ENCODE assay signal across 9 cellular contexts in the genomic region with DNA sequence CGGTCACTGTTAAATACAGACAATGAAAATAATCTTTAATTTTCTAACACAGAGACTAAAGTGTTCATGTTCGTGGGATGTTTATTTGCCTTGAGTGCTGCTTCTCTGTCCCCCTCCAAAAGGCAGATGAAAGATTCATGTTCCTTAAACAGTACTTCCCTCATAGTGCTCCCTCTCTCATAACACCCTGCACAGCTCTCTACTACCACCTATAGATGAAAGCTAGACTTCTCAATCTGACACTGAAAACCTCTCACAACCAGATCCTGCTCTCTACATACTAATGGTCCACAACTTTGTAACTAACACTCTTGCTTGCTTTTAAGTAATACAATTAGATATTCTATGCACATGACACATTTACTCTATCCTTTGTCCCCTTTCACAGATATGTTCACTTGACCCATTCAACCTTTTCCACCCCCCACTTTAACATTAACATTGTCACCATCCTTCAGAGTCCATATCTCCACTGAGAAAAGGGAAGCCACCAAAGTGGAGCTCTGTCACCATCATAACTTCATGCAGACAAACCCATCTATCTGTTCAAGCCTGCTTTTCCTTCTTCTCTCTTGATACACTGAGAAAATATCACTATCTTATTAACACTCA.
DNase-seq lines count a peak whose midpoint lies in the region; ATAC-seq, FAIRE-seq and TF ChIP-seq lines count a peak whose summit lies in the region.
"Had no signal": no experiment of that assay in that cellular context is flagged by ENCODE, and none has a peak within 500 bp of the region (broad histone marks: within the 10 kb centered on the region; RNA-seq: fewer than 3 reads in every experiment).

No MANE protein-coding gene starts in this region.

- POLR2A ChIA-PET in activated CD4-positive, alpha-beta T cell treated with anti-CD3 and anti-CD28 coated beads, Interleukin-2, amount 10 ng/mL, durations not matched to agents 7 days and 5 days (lab: Charles Lee) = no interaction called here
- POLR2A ChIA-PET in endothelial cell of umbilical vein (lab: Charles Lee) = no interaction called here

- no peaks in the 10 kb centered on the region for H3K36me3 Mint-ChIP-seq in activated CD4-positive, alpha-beta T cell treated with anti-CD3 and anti-CD28 coated beads, Interleukin-2, amount 10 ng/mL, durations not matched to agents 7 days and 5 days (ENCODE audit: low read depth)
- H3K36me3 Mint-ChIP-seq: activated naive CD8-positive, alpha-beta T cell had no signal

- H3K4me3 ChIP-seq in endothelial cell of umbilical vein (replicated peaks in 1 of 3; ENCODE audit: insufficient read depth in 1 of 3, low read depth in 1 of 3, low read length in 3 of 3) (no peak overlapping the region), neutrophil (ENCODE audit: low read depth in 1 of 2, low read length in 1 of 2) (no peak overlapping the region)

- no peak overlapping the region for H3K27ac ChIP-seq in endothelial cell of umbilical vein (ENCODE audit: insufficient read depth, low read depth, low read length)
- peak overlapping the region; percentile 76 for H3K27ac ChIP-seq in neutrophil

- dilution Hi-C loops in endothelial cell of umbilical vein (cut with MboI; ENCODE audit: extremely low pct_ligation_motif_present, low sequenced_read_pairs) = no loop called here

- no peak for TF ChIP-seq POLR2A in endothelial cell of umbilical vein (IDR thresholded peaks at IDR 0.05; ENCODE audit: low read depth, low read length)

- no TSS peak for BruUV-seq in endothelial cell of umbilical vein (replicated peaks; lab: Mats Ljungman, UMichigan)

- no peaks in the 10 kb centered on the region for H3K4me1 ChIP-seq in endothelial cell of umbilical vein (ENCODE audit: control insufficient read depth, extremely low read depth, insufficient read depth, low read length)
- H3K4me1 ChIP-seq in neutrophil (ENCODE audit: control insufficient read depth in 1 of 2, insufficient read depth in 1 of 2, low read depth in 1 of 2, low read length in 1 of 2) = peaks cover 22 to 53% of the 10 kb centered on the region in 2 experiments

- no peak for FAIRE-seq in endothelial cell of umbilical vein (lab: Jason Lieb, UNC)

- intact Hi-C loops in endothelial cell of umbilical vein (cut with micrococcal nuclease) = no loop called here

- H3K79me2 ChIP-seq in endothelial cell of umbilical vein (ENCODE audit: control insufficient read depth, insufficient read depth, low read length) = no peaks in the 10 kb centered on the region

- ATAC-seq in HG02798 (IDR thresholded peaks at IDR 0.05; ENCODE audit: poor library complexity, unreplicated experiment) = peak; percentile 70

- H3K4me2 ChIP-seq in endothelial cell of umbilical vein (ENCODE audit: insufficient read depth, low read length) = no peak overlapping the region

- TF ChIP-seq CTCF in endothelial cell of umbilical vein (IDR thresholded peaks at IDR 0.05; ENCODE audit: extremely low read depth in 1 of 2, insufficient read depth in 1 of 2, low read depth in 1 of 2, low read length in 2 of 2) = no peak
- peak; percentile 77 for TF ChIP-seq CTCF in neutrophil (IDR thresholded peaks at IDR 0.05)

- H3K27ac Mint-ChIP-seq in activated CD4-positive, alpha-beta T cell treated with anti-CD3 and anti-CD28 coated beads, Interleukin-2, amount 10 ng/mL, durations not matched to agents 7 days and 5 days = no peak overlapping the region
- H3K27ac Mint-ChIP-seq: activated naive CD8-positive, alpha-beta T cell had no signal

- no peak overlapping the region for H3K4me3 Mint-ChIP-seq in activated CD4-positive, alpha-beta T cell treated with anti-CD3 and anti-CD28 coated beads, Interleukin-2, amount 10 ng/mL, durations not matched to agents 7 days and 5 days
- H3K4me3 Mint-ChIP-seq: activated naive CD8-positive, alpha-beta T cell had no signal

- H4K20me1 ChIP-seq in endothelial cell of umbilical vein (replicated peaks; ENCODE audit: control insufficient read depth, extremely low read depth, insufficient read depth, low read length) = no peaks in the 10 kb centered on the region

- no peaks in the 10 kb centered on the region for H3K9me3 Mint-ChIP-seq in activated CD4-positive, alpha-beta T cell treated with anti-CD3 and anti-CD28 coated beads, Interleukin-2, amount 10 ng/mL, durations not matched to agents 7 days and 5 days

- H3K9me3 ChIP-seq in endothelial cell of umbilical vein (replicated peaks; ENCODE audit: control insufficient read depth, insufficient read depth, low read length) (no peaks in the 10 kb centered on the region), neutrophil (no peaks in the 10 kb centered on the region)

- CTCF ChIA-PET in activated CD4-positive, alpha-beta T cell treated with anti-CD3 and anti-CD28 coated beads, Interleukin-2, amount 10 ng/mL, durations not matched to agents 7 days and 5 days (lab: Charles Lee) = no interaction called here
- CTCF ChIA-PET in endothelial cell of umbilical vein (lab: Charles Lee) = no interaction called here

- H3K36me3 ChIP-seq in endothelial cell of umbilical vein (ENCODE audit: control insufficient read depth in 2 of 2, extremely low read depth in 1 of 2, insufficient read depth in 2 of 2, low read length in 2 of 2) (no peaks in the 10 kb centered on the region), neutrophil (no peaks in the 10 kb centered on the region)

- no peak overlapping the region for H3K9ac ChIP-seq in endothelial cell of umbilical vein (replicated peaks; ENCODE audit: extremely low read depth, insufficient read depth, low read length)

- no peak overlapping the region for H2AFZ ChIP-seq in endothelial cell of umbilical vein (ENCODE audit: low read depth, low read length)

- H3K4me1 Mint-ChIP-seq in activated CD4-positive, alpha-beta T cell treated with anti-CD3 and anti-CD28 coated beads, Interleukin-2, amount 10 ng/mL, durations not matched to agents 7 days and 5 days = no peaks in the 10 kb centered on the region

- H3K27me3 ChIP-seq in endothelial cell of umbilical vein (ENCODE audit: control insufficient read depth in 2 of 2, insufficient read depth in 2 of 2, low read length in 2 of 2) (no peaks in the 10 kb centered on the region), neutrophil (no peaks in the 10 kb centered on the region)

- peak; percentile 18 for DNase-seq in activated CD4-positive, alpha-beta T cell treated with anti-CD3 and anti-CD28 coated beads, Interleukin-2, amount 10 ng/mL, durations not matched to agents 7 days and 5 days
- DNase-seq in activated CD4-positive, alpha-beta T cell treated with anti-CD3 and anti-CD28 coated beads for 4 hours = no peak
- DNase-seq in NOMO-1 (lab: John Stamatoyannopoulos, UW; ENCODE audit: unreplicated experiment in 2 of 2) = peak; percentile 11 to 75
- DNase-seq in endothelial cell of umbilical vein (ENCODE audit: low read depth, low spot score) = peak; percentile 9
- DNase-seq in activated CD8-positive, alpha-beta memory T cell treated with anti-CD3 and anti-CD28 coated beads, Interleukin-2, amount 50 U/mL, for 48 hours = no peak
- DNase-seq in activated CD4-positive, alpha-beta T cell treated with anti-CD3 and anti-CD28 coated beads, Interleukin-2, amount 50 U/mL, for 1 hour = no peak

- H3K9me1 ChIP-seq in endothelial cell of umbilical vein (replicated peaks; ENCODE audit: control insufficient read depth, extremely low read depth, insufficient read depth, low read length) = no peaks in the 10 kb centered on the region

- H3K27me3 Mint-ChIP-seq in activated CD4-positive, alpha-beta T cell treated with anti-CD3 and anti-CD28 coated beads, Interleukin-2, amount 10 ng/mL, durations not matched to agents 7 days and 5 days = peaks cover 10% of the 10 kb centered on the region
- H3K27me3 Mint-ChIP-seq: activated naive CD8-positive, alpha-beta T cell had no signal

TF ChIP-seq in endothelial cell of umbilical vein, 7 proteins besides CTCF, POLR2A, EP300 and RAD21:
- TF ChIP-seq POLR2AphosphoS5 (IDR thresholded peaks at IDR 0.05; ENCODE audit: insufficient read depth, low read depth, low read length) (no peak), JUN (IDR thresholded peaks at IDR 0.05; ENCODE audit: borderline replicate concordance, insufficient read depth, insufficient read length, low read depth) (no peak)
- TF ChIP-seq, protein P1, sequence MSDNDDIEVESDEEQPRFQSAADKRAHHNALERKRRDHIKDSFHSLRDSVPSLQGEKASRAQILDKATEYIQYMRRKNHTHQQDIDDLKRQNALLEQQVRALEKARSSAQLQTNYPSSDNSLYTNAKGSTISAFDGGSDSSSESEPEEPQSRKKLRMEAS (IDR thresholded peaks at IDR 0.05; ENCODE audit: insufficient read depth, insufficient read length) = no peak
TF ChIP-seq in endothelial cell of umbilical vein: peak in this region for 0.

Comparison
In these comparisons a context has a peak if more than half of its experiments do, and no peak if none do; other contexts are left out.
1. DNase-seq: peak in activated CD4-positive, alpha-beta T cell treated with anti-CD3 and anti-CD28 coated beads, Interleukin-2, amount 10 ng/mL, durations not matched to agents 7 days and 5 days (single experiment), NOMO-1 (2 of 2) and endothelial cell of umbilical vein (single experiment); none in activated CD4-positive, alpha-beta T cell treated with anti-CD3 and anti-CD28 coated beads for 4 hours (0 of 2), activated CD8-positive, alpha-beta memory T cell treated with anti-CD3 and anti-CD28 coated beads, Interleukin-2, amount 50 U/mL, for 48 hours (single experiment) and activated CD4-positive, alpha-beta T cell treated with anti-CD3 and anti-CD28 coated beads, Interleukin-2, amount 50 U/mL, for 1 hour (single experiment).